In the genomic region with DNA sequence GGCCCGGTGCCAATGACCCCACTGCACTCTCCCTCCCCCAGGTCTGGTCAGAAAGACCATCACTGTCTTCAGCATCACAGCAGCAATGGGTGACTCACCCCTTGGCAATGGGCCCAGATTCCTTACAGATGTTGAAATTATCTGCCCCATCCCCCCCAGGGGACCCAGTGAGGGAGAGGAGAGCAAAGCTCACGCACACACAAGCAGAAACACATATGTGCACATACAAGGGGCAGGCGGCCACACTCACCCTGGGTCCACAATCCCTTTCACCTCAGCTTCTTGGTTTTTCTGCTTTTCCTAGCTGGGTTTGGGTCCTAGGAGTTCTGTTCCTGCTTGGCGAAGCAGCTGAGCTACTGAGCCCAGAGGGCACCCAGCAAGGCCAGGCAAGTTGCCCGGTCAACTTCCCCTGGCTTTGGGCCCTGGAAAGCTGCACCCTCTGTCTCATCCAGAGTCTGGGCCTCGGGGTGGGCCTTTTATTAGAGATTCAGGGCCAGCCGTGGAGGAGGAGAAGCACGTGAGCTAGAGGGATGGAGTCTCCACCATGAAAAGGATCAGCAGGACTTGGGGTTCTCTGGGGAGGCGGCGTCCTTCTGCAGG, we compare ENCODE assay signal across 1 cellular context.
TF ChIP-seq lines count a peak whose summit lies in the region.

No MANE protein-coding gene starts in this region.

TF ChIP-seq in HEK293, 187 proteins besides CTCF, POLR2A, EP300 and RAD21 (continued from another document):
- no peak for TF ChIP-seq ZNF488 (tag by site-specific recombination; IDR thresholded peaks at IDR 0.05)
- TF ChIP-seq, protein P1, sequence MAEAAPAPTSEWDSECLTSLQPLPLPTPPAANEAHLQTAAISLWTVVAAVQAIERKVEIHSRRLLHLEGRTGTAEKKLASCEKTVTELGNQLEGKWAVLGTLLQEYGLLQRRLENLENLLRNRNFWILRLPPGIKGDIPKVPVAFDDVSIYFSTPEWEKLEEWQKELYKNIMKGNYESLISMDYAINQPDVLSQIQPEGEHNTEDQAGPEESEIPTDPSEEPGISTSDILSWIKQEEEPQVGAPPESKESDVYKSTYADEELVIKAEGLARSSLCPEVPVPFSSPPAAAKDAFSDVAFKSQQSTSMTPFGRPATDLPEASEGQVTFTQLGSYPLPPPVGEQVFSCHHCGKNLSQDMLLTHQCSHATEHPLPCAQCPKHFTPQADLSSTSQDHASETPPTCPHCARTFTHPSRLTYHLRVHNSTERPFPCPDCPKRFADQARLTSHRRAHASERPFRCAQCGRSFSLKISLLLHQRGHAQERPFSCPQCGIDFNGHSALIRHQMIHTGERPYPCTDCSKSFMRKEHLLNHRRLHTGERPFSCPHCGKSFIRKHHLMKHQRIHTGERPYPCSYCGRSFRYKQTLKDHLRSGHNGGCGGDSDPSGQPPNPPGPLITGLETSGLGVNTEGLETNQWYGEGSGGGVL (tag by site-specific recombination; IDR thresholded peaks at IDR 0.05) = peak; percentile 97
- TF ChIP-seq ZBTB48 (tag by site-specific recombination; IDR thresholded peaks at IDR 0.05) = peak; percentile 81
- TF ChIP-seq FEZF1 (tag by site-specific recombination; IDR thresholded peaks at IDR 0.05) = peak; percentile 10; the same call in 1 of the 2 replicates
- no peak for TF ChIP-seq OSR2 (tag by site-specific recombination; IDR thresholded peaks at IDR 0.05)
- TF ChIP-seq ZFHX2 (tag by site-specific recombination; conservative IDR thresholded peaks at IDR 0.05) = peak; percentile 55; the same call in 1 of the 2 replicates
- TF ChIP-seq, protein P2, sequence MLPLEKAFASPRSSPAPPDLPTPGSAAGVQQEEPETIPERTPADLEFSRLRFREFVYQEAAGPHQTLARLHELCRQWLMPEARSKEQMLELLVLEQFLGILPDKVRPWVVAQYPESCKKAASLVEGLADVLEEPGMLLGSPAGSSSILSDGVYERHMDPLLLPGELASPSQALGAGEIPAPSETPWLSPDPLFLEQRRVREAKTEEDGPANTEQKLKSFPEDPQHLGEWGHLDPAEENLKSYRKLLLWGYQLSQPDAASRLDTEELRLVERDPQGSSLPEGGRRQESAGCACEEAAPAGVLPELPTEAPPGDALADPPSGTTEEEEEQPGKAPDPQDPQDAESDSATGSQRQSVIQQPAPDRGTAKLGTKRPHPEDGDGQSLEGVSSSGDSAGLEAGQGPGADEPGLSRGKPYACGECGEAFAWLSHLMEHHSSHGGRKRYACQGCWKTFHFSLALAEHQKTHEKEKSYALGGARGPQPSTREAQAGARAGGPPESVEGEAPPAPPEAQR (tag by site-specific recombination; IDR thresholded peaks at IDR 0.05) = peak; percentile 65; the same call in 1 of the 2 replicates
- no peak for TF ChIP-seq YY2 (tag by site-specific recombination; IDR thresholded peaks at IDR 0.05)
- peak; percentile 80 for TF ChIP-seq ZNF660 (tag by site-specific recombination; IDR thresholded peaks at IDR 0.05)
- TF ChIP-seq TSHZ1 (tag by site-specific recombination; IDR thresholded peaks at IDR 0.05; ENCODE audit: borderline replicate concordance) = peak; percentile 58; the same call in 1 of the 2 replicates
- no peak for TF ChIP-seq ZNF214 (tag by site-specific recombination; IDR thresholded peaks at IDR 0.05; ENCODE audit: borderline replicate concordance)
- TF ChIP-seq, protein P3, sequence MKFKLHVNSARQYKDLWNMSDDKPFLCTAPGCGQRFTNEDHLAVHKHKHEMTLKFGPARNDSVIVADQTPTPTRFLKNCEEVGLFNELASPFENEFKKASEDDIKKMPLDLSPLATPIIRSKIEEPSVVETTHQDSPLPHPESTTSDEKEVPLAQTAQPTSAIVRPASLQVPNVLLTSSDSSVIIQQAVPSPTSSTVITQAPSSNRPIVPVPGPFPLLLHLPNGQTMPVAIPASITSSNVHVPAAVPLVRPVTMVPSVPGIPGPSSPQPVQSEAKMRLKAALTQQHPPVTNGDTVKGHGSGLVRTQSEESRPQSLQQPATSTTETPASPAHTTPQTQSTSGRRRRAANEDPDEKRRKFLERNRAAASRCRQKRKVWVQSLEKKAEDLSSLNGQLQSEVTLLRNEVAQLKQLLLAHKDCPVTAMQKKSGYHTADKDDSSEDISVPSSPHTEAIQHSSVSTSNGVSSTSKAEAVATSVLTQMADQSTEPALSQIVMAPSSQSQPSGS (tag by site-specific recombination; IDR thresholded peaks at IDR 0.05; ENCODE audit: low read depth) = peak; percentile 26; the same call in 1 of the 2 replicates
- TF ChIP-seq ZNF24 (tag by site-specific recombination; IDR thresholded peaks at IDR 0.05) = peak; percentile 57; the same call in 1 of the 2 replicates
- TF ChIP-seq HIC1 (tag by site-specific recombination; IDR thresholded peaks at IDR 0.05) = peak; percentile 59
- peak; percentile 73 for TF ChIP-seq ZNF335 (tag by site-specific recombination; conservative IDR thresholded peaks at IDR 0.05)
- peak; percentile 66; the same call in 1 of the 2 replicates for TF ChIP-seq ZFP37 (tag by site-specific recombination; IDR thresholded peaks at IDR 0.05)
- peak; percentile 92 for TF ChIP-seq ZEB2 (tag by site-specific recombination; IDR thresholded peaks at IDR 0.05)
- TF ChIP-seq PRDM1 (tag by site-specific recombination; IDR thresholded peaks at IDR 0.05) = peak; percentile 57; the same call in 1 of the 2 replicates
- no peak for TF ChIP-seq ZNF175 (tag by site-specific recombination; IDR thresholded peaks at IDR 0.05)
- peak; percentile 77; the same call in 1 of the 2 replicates for TF ChIP-seq ZBTB17 (tag by site-specific recombination; IDR thresholded peaks at IDR 0.05)
- TF ChIP-seq, protein P4, sequence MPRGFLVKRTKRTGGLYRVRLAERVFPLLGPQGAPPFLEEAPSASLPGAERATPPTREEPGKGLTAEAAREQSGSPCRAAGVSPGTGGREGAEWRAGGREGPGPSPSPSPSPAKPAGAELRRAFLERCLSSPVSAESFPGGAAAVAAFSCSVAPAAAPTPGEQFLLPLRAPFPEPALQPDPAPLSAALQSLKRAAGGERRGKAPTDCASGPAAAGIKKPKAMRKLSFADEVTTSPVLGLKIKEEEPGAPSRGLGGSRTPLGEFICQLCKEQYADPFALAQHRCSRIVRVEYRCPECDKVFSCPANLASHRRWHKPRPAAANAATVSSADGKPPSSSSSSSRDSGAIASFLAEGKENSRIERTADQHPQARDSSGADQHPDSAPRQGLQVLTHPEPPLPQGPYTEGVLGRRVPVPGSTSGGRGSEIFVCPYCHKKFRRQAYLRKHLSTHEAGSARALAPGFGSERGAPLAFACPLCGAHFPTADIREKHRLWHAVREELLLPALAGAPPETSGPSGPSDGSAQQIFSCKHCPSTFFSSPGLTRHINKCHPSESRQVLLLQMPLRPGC (tag by site-specific recombination; IDR thresholded peaks at IDR 0.05) = peak; percentile 40; the same call in 1 of the 2 replicates
